Comparison of ENCODE assay signal across 21 cellular contexts in the genomic region with DNA sequence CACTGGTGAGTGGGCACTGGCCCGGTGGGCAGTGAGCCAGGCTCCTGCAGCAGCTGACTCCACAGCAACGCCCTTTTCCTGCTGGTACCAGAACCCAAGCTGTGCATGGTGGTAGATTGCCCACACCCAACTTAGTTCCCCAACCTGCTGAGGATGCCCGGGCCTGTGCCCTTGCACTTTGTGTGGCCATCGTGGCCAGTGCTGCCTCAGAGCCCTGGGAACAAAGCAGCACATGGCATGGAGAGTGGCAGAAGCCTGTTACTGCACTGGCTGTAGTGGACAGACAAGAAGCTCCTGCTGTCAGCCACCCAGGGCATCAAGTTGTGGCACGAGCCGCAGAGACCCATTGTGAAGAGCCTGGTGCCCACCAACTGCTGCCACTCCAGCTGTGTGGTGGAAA.
"Had no signal": no experiment of that assay in that cellular context is flagged by ENCODE, and none has a peak within 500 bp of the region (broad histone marks: within the 10 kb centered on the region; RNA-seq: fewer than 3 reads in every experiment).

No MANE protein-coding gene starts in this region.

- H3K4me3 Mint-ChIP-seq: activated CD8-positive, alpha-beta T cell treated with anti-CD3 and anti-CD28 coated beads for 36 hours; activated naive CD4-positive, alpha-beta T cell treated with anti-CD3 and anti-CD28 coated beads, Interleukin-2, amount 50 U/mL, for 24 hours; activated T-cell treated with anti-CD3 and anti-CD28 coated beads, Interleukin-2, amount 50 U/mL, for 72 hours had no signal

- H3K9me3 ChIP-seq: ascending aorta, body of pancreas had no signal

- H3K9me3 Mint-ChIP-seq: activated naive CD4-positive, alpha-beta T cell treated with anti-CD3 and anti-CD28 coated beads, Interleukin-2, amount 50 U/mL, for 24 hours had no signal

- H3K4me1 ChIP-seq: ascending aorta, body of pancreas had no signal

- H2AFZ ChIP-seq: PC-9 had no signal

- H3K36me3 Mint-ChIP-seq: activated naive CD4-positive, alpha-beta T cell treated with anti-CD3 and anti-CD28 coated beads, Interleukin-2, amount 50 U/mL, for 24 hours had no signal

- H3K27me3 ChIP-seq: ascending aorta, body of pancreas had no signal

- H3K36me3 ChIP-seq: ascending aorta, WERI-Rb-1 had no signal

- DNase-seq: activated CD4-positive, alpha-beta T cell treated with anti-CD3 and anti-CD28 coated beads for 4 hours; activated CD8-positive, alpha-beta memory T cell treated with anti-CD3 and anti-CD28 coated beads, Interleukin-2, amount 50 U/mL, for 4 hours; activated CD8-positive, alpha-beta T cell treated with anti-CD3 and anti-CD28 coated beads for 36 hours; activated naive CD4-positive, alpha-beta T cell; MM.1S; NCI-H1105; NCI-H1436; NCI-H1694 treated with DMSO at 0.1 percent for 48 hours; NCI-H2081; NCI-H510A treated with DMSO at 0.1 percent for 48 hours; NCI-H69; PC-9; SIG-M5; T-helper 1 cell; WERI-Rb-1 had no signal

- ATAC-seq: activated CD8-positive, alpha-beta T cell treated with anti-CD3 and anti-CD28 coated beads for 36 hours; activated T-cell treated with anti-CD3 and anti-CD28 coated beads, Interleukin-2, amount 50 U/mL, for 72 hours; body of pancreas had no signal

- H3K4me3 ChIP-seq: ascending aorta, body of pancreas, PC-9, SK-N-MC had no signal

- H3K27me3 Mint-ChIP-seq: activated CD8-positive, alpha-beta T cell treated with anti-CD3 and anti-CD28 coated beads for 36 hours; activated naive CD4-positive, alpha-beta T cell treated with anti-CD3 and anti-CD28 coated beads, Interleukin-2, amount 50 U/mL, for 24 hours had no signal

- H3K27ac ChIP-seq: ascending aorta, body of pancreas, PC-9, SK-N-MC, WERI-Rb-1 had no signal

- H3K27ac Mint-ChIP-seq: activated CD8-positive, alpha-beta T cell treated with anti-CD3 and anti-CD28 coated beads for 36 hours; activated naive CD4-positive, alpha-beta T cell treated with anti-CD3 and anti-CD28 coated beads, Interleukin-2, amount 50 U/mL, for 24 hours; activated T-cell treated with anti-CD3 and anti-CD28 coated beads, Interleukin-2, amount 50 U/mL, for 72 hours; activated T-helper 2 cell treated with anti-CD3 and anti-CD28 coated beads, Interferon-gamma antibody, Interleukin-2, Interleukin-4, amounts not matched to agents 10 μg/mL and 5 μg/mL and 100 μg/mL, durations not matched to agents 14 hours and 24 hours and 36 hours had no signal

- H3K4me2 ChIP-seq: PC-9 had no signal

- H3K4me1 Mint-ChIP-seq: activated naive CD4-positive, alpha-beta T cell treated with anti-CD3 and anti-CD28 coated beads, Interleukin-2, amount 50 U/mL, for 24 hours had no signal
